In genomic region chr10:114278140-114278883, GRCh38 we compare ENCODE assay signal across 22 cellular contexts. TPM values are rescaled to one million over a fixed set of nuclear protein-coding genes. Genes with fewer than 3 reads are reported as not detected.
"Had no signal": no experiment of that assay in that cellular context is flagged by ENCODE, and none has a peak within 500 bp of the region (broad histone marks: within the 10 kb centered on the region; RNA-seq: fewer than 3 reads in every experiment).

No MANE protein-coding gene starts in this region.

- H3K36me3 ChIP-seq: ascending aorta, breast epithelium, gastrocnemius medialis, heart right ventricle, thyroid gland, vagina had no signal

- H3K27me3 ChIP-seq: ascending aorta, breast epithelium, gastrocnemius medialis, thyroid gland, vagina had no signal

- H3K4me1 Mint-ChIP-seq: naive B cell, WTC11 had no signal

- H3K27ac ChIP-seq: ascending aorta, breast epithelium, gastrocnemius medialis, heart right ventricle, thyroid gland, vagina had no signal

- H3K36me3 Mint-ChIP-seq: naive B cell, WTC11 had no signal

- H3K9me3 ChIP-seq: ascending aorta, breast epithelium, gastrocnemius medialis, heart right ventricle, thyroid gland, vagina had no signal

- ATAC-seq: activated CD8-positive, alpha-beta T cell treated with anti-CD3 and anti-CD28 coated beads for 36 hours; effector memory CD8-positive, alpha-beta T cell; gastrocnemius medialis had no signal

- H3K9me3 Mint-ChIP-seq: activated CD8-positive, alpha-beta T cell treated with anti-CD3 and anti-CD28 coated beads for 36 hours; effector memory CD8-positive, alpha-beta T cell; WTC11 had no signal

- H3K4me3 ChIP-seq: ascending aorta, breast epithelium, gastrocnemius medialis, heart right ventricle, skin epidermis, thyroid gland, vagina had no signal

- H3K4me3 Mint-ChIP-seq: activated CD8-positive, alpha-beta T cell treated with anti-CD3 and anti-CD28 coated beads for 36 hours; effector memory CD8-positive, alpha-beta T cell; naive B cell; WTC11 had no signal

- H3K4me1 ChIP-seq: ascending aorta, breast epithelium, gastrocnemius medialis, heart right ventricle, thyroid gland had no signal

- DNase-seq: activated CD4-positive, alpha-beta T cell treated with anti-CD3 and anti-CD28 coated beads for 4 hours; activated CD8-positive, alpha-beta T cell treated with anti-CD3 and anti-CD28 coated beads for 36 hours; activated gamma-delta T cell treated with Interleukin-2 at 50 U/mL for 16 hours; activated T-cell treated with anti-CD3 and anti-CD28 coated beads, Interleukin-2, amount 50 U/mL, for 48 hours; dermis blood vessel endothelial cell; effector memory CD8-positive, alpha-beta T cell; erythroblast; gastrocnemius medialis; heart right ventricle; left colon; naive B cell; posterior cingulate gyrus; stimulated activated CD4-positive, alpha-beta T cell treated with anti-CD3 and anti-CD28 coated beads, Interleukin-4, amount 100 ng/mL, for 24 hours had no signal

- H3K27ac Mint-ChIP-seq: activated CD8-positive, alpha-beta T cell treated with anti-CD3 and anti-CD28 coated beads for 36 hours; effector memory CD8-positive, alpha-beta T cell; WTC11 had no signal

RNA-seq across cellular contexts. Expression of gene VWA2, which starts 39.3 kb away (rescaled TPM):
- total RNA-seq: activated CD8-positive, alpha-beta T cell treated with anti-CD3 and anti-CD28 coated beads for 36 hours; ascending aorta; dermis blood vessel endothelial cell; lung microvascular endothelial cell; mononuclear cell; T-helper 2 cell treated with Interferon-gamma antibody and Interleukin-4, amounts not matched to agents 100 ng/mL and 5 ng/mL, for 36 hours had no signal
